15 cellular contexts compared by ENCODE assay signal in the genomic region with DNA sequence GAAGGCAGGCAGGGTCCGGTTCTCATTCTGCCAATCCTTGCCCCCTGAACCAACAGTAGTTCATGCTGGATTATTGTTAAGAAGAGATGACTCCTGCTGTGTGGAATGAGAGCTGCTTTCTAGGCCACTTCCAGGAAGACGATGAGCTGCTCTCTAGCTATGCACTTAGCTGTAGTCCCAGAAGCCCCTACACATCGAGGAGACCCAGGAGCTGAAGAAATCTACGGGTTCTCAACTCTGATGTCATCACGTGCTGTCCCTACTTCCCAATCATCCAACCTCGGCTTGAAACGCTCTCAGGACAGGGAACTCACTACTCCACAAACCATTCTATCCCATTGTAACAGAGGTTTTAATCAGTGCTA. TPM values are rescaled to one million over a fixed set of nuclear protein-coding genes. Genes with fewer than 3 reads are reported as not detected.
DNase-seq lines count a peak whose midpoint lies in the region; ATAC-seq, FAIRE-seq and TF ChIP-seq lines count a peak whose summit lies in the region.
"Had no signal": no experiment of that assay in that cellular context is flagged by ENCODE, and none has a peak within 500 bp of the region (broad histone marks: within the 10 kb centered on the region; RNA-seq: fewer than 3 reads in every experiment).

No MANE protein-coding gene starts in this region.

- peak overlapping the region; percentile 10; the same call in 1 of the 2 replicates for H3K9ac ChIP-seq in HepG2 (ENCODE audit: insufficient read depth, low read depth, low read length)
- no peak overlapping the region for H3K9ac ChIP-seq in H1 (replicated peaks in 1 of 4; ENCODE audit: extremely low read depth in 1 of 4, low read depth in 3 of 4, low read length in 3 of 4)

- H2BK20ac ChIP-seq in H1 (ENCODE audit: low read length) = no peak overlapping the region

- TF ChIP-seq POLR2A in HepG2 (IDR thresholded peaks at IDR 0.05; ENCODE audit: insufficient read depth in 1 of 2, low read depth in 2 of 2, low read length in 2 of 2) = no peak
- TF ChIP-seq POLR2A in right lobe of liver (IDR thresholded peaks at IDR 0.05) = no peak
- no peak for TF ChIP-seq POLR2A in H1 (IDR thresholded peaks at IDR 0.05; ENCODE audit: control extremely low read depth in 1 of 2, low read depth in 2 of 2, low read length in 2 of 2)
- no peak for TF ChIP-seq POLR2A in body of pancreas (IDR thresholded peaks at IDR 0.05)

- no peaks in the 10 kb centered on the region for H3K79me1 ChIP-seq in H1 (ENCODE audit: low read depth, low read length)

- H2AFZ ChIP-seq in HepG2 (ENCODE audit: low read length) = peak overlapping the region; percentile 29
- no peak overlapping the region for H2AFZ ChIP-seq in H1 (ENCODE audit: low read length)

- H4K20me1 ChIP-seq in HepG2 (ENCODE audit: insufficient read depth, low read length) (no peaks in the 10 kb centered on the region), H1 (replicated peaks in 1 of 2; ENCODE audit: control insufficient read depth in 1 of 2, insufficient read depth in 2 of 2, low read length in 2 of 2) (no peaks in the 10 kb centered on the region)

- H2BK5ac ChIP-seq in H1 (ENCODE audit: low read depth, low read length) = no peak overlapping the region

- peak overlapping the region in 1 of 3 experiments; percentile 27; a peak in 1 of 6 replicates for H3K4me3 ChIP-seq in HepG2 (replicated peaks in 1 of 3; ENCODE audit: insufficient read depth in 1 of 3, low read depth in 2 of 3, low read length in 3 of 3)
- no peak overlapping the region for H3K4me3 ChIP-seq in right lobe of liver
- H3K4me3 ChIP-seq in H1 (ENCODE audit: extremely low read depth in 1 of 4, insufficient read depth in 2 of 4, low read depth in 3 of 4, low read length in 4 of 4) = no peak overlapping the region
- H3K4me3 ChIP-seq in lower lobe of right lung = no peak overlapping the region
- H3K4me3 ChIP-seq in aorta (ENCODE audit: low read length in 2 of 2) = no peak overlapping the region
- H3K4me3 ChIP-seq in body of pancreas = no peak overlapping the region

- H4K5ac ChIP-seq in H1 (ENCODE audit: insufficient read length, low read depth, low read length) = no peak overlapping the region

- peak overlapping the region; percentile 61 for H3K4me2 ChIP-seq in HepG2 (ENCODE audit: low read depth, low read length)
- no peak overlapping the region for H3K4me2 ChIP-seq in H1 (ENCODE audit: insufficient read depth in 1 of 2, low read depth in 2 of 2, low read length in 2 of 2)

- H3K27ac ChIP-seq in HepG2 (ENCODE audit: extremely low read length, insufficient read depth, low read length) = peak overlapping the region; percentile 10
- no peak overlapping the region for H3K27ac ChIP-seq in right lobe of liver
- H3K27ac ChIP-seq in H1 (ENCODE audit: low read depth, low read length) = no peak overlapping the region
- peak overlapping the region; percentile 47 for H3K27ac ChIP-seq in lower lobe of right lung
- no peak overlapping the region for H3K27ac ChIP-seq in aorta (ENCODE audit: low read depth in 1 of 2, low read length in 2 of 2)
- no peak overlapping the region for H3K27ac ChIP-seq in body of pancreas

- in situ Hi-C loops in HepG2 (cut with HindIII; ENCODE audit: extremely low pct_ligation_motif_present, low pct_unique_long_range_greater_than_20kb) = no loop called here

- H3K14ac ChIP-seq in H1 (ENCODE audit: insufficient read length) = no peak overlapping the region

- H3K18ac ChIP-seq in H1 (ENCODE audit: extremely low read depth, low read length) = no peak overlapping the region

- H2BK120ac ChIP-seq in H1 (replicated peaks; ENCODE audit: low read depth, low read length) = no peak overlapping the region

- no peak for DNase-seq in HepG2 (ENCODE audit: low spot score)
- no peak for DNase-seq in right lobe of liver
- no peak for DNase-seq in H1 (ENCODE audit: low read depth in 1 of 2, low spot score in 2 of 2)
- DNase-seq in lower lobe of right lung = no peak
- DNase-seq in aorta = no peak
- DNase-seq in COLO829 (ENCODE audit: low spot score) = no peak
- no peak for DNase-seq in body of pancreas
- DNase-seq: ACHN; GF-D8; GOT3; RPMI8226; stimulated activated CD4-positive, alpha-beta T cell treated with anti-CD3 and anti-CD28 coated beads, Interleukin-4, amount 100 ng/mL, for 1 hour had no signal

- H3K23me2 ChIP-seq in H1 (ENCODE audit: low read depth, low read length) = no peaks in the 10 kb centered on the region

- no peak overlapping the region for H4K91ac ChIP-seq in H1 (replicated peaks; ENCODE audit: insufficient read length, low read length)

- intact Hi-C loops in HepG2 (cut with micrococcal nuclease; ENCODE audit: unreplicated experiment) = no loop called here
- intact Hi-C loops in right lobe of liver (cut with DNase I) = no loop called here
- intact Hi-C loops in lower lobe of right lung (cut with DNase I) = no loop called here
- intact Hi-C loops in aorta (cut with DNase I) = no loop called here
- intact Hi-C loops in body of pancreas (cut with DNase I) = no loop called here

- FAIRE-seq in HepG2 (lab: Jason Lieb, UNC) (no peak), H1 (lab: Jason Lieb, UNC) (no peak)
- FAIRE-seq: endometrium, islet of Langerhans had no signal

- H2BK15ac ChIP-seq in H1 (ENCODE audit: low read length) = no peak overlapping the region

- TF ChIP-seq EP300 in HepG2 (IDR thresholded peaks at IDR 0.05; ENCODE audit: low read depth in 2 of 2, low read length in 2 of 2) (no peak; a peak in 1 of 4 replicates), HepG2 (CRISPR knock-in tag; IDR thresholded peaks at IDR 0.05; ENCODE audit: borderline replicate concordance) (no peak), H1 (IDR thresholded peaks at IDR 0.05; ENCODE audit: borderline replicate concordance in 1 of 2, low read depth in 2 of 2, low read length in 2 of 2) (no peak)

- POLR2A ChIA-PET in HepG2 (lab: Yijun Ruan, JAX) (interaction anchor here (1.0 to 2.9 kb wide), 7 partner anchors 12 to 135 kb away, joined by 3 to 7 read pairs (median 3); a partner anchor contains a TSS), H1 (lab: Charles Lee; ENCODE audit: partially characterized antibody) (interaction anchor here (1.0 to 1.2 kb wide), 2 partner anchors 8 to 29 kb away, joined by 4 to 7 read pairs; a partner anchor contains a TSS)

- peak overlapping the region; percentile 5; the same call in 1 of the 2 replicates for H2BK12ac ChIP-seq in H1 (ENCODE audit: low read depth, low read length)

- CTCF ChIA-PET in HepG2 (lab: Yijun Ruan, JAX; ENCODE audit: low intra/inter-chr PET ratio, low total read pairs) = no interaction called here
- CTCF ChIA-PET in H1 (lab: Charles Lee; ENCODE audit: partially characterized antibody) = interaction anchor here (0.6 to 3.4 kb wide), 12 partner anchors 8 to 796 kb away, joined by 3 to 9 read pairs (median 4); a partner anchor contains a TSS

- H3K4me1 ChIP-seq in HepG2 (ENCODE audit: insufficient read depth, low read length) (peaks cover 61% of the 10 kb centered on the region), right lobe of liver (peaks cover 0 to 11% (median 0%) of the 10 kb centered on the region in 4 donors), H1 (replicated peaks in 1 of 4; ENCODE audit: control insufficient read depth in 3 of 4, insufficient read depth in 4 of 4, low read length in 3 of 4) (peaks cover 0 to 7% (median 3%) of the 10 kb centered on the region in 4 experiments; a peak in 5 of 7 replicates), lower lobe of right lung (peaks cover 16% of the 10 kb centered on the region), aorta (ENCODE audit: control insufficient read depth in 1 of 2, insufficient read depth in 2 of 2, low read length in 2 of 2) (no peaks in the 10 kb centered on the region), body of pancreas (no peaks in the 10 kb centered on the region)

- H3K9me3 ChIP-seq in HepG2 (ENCODE audit: low read length) (no peaks in the 10 kb centered on the region), right lobe of liver (no peaks in the 10 kb centered on the region), H1 (ENCODE audit: insufficient read depth in 2 of 2, low read depth in 1 of 2, low read length in 1 of 2) (no peaks in the 10 kb centered on the region), lower lobe of right lung (no peaks in the 10 kb centered on the region), aorta (ENCODE audit: control insufficient read depth, low read length) (no peaks in the 10 kb centered on the region), body of pancreas (no peaks in the 10 kb centered on the region)

- H3K79me2 ChIP-seq in HepG2 (ENCODE audit: insufficient read depth, low read length) = no peaks in the 10 kb centered on the region
- H3K79me2 ChIP-seq in H1 (ENCODE audit: control insufficient read depth in 1 of 2, insufficient read depth in 2 of 2, low read length in 2 of 2) = no peaks in the 10 kb centered on the region

- peak; percentile 21; the same call in 1 of the 2 replicates for TF ChIP-seq CTCF in HepG2 (CRISPR knock-in tag; IDR thresholded peaks at IDR 0.05)
- no peak for TF ChIP-seq CTCF in right lobe of liver (IDR thresholded peaks at IDR 0.05)
- no peak for TF ChIP-seq CTCF in H1 (IDR thresholded peaks at IDR 0.05; ENCODE audit: control extremely low read depth in 1 of 3, insufficient read depth in 1 of 3, low read depth in 1 of 3, low read length in 3 of 3)
- no peak for TF ChIP-seq CTCF in lower lobe of right lung (IDR thresholded peaks at IDR 0.05)
- TF ChIP-seq CTCF in body of pancreas (IDR thresholded peaks at IDR 0.05) = no peak

- no peak overlapping the region for H4K8ac ChIP-seq in H1 (ENCODE audit: extremely low read depth, insufficient read depth, low read length)

- WGBS in HepG2 (ENCODE audit: low lambda C conversion rate) = 54% methylated on average over 7 of the region's 7 CpGs
- 86% methylated on average over 5 of the region's 7 CpGs for WGBS in right lobe of liver (ENCODE audit: insufficient coverage, low coverage, low lambda C conversion rate, missing lambda C conversion rate)
- WGBS in H1 (ENCODE audit: extremely low coverage in 1 of 2, insufficient coverage in 1 of 2, insufficient read length in 1 of 2, insufficient replicate concordance in 2 of 2, low coverage in 1 of 2, low lambda C conversion rate in 2 of 2, missing lambda C conversion rate in 1 of 2), 2 experiments = 89% methylated on average over 7 of the region's 7 CpGs; no CpG with 5 or more reads in 1 of the 2 experiments
- WGBS in aorta, 2 donors = 73 to 74% methylated on average over 7 of the region's 7 CpGs
- 63 to 72% methylated on average over 7 of the region's 7 CpGs for WGBS in body of pancreas, 2 donors

- TF ChIP-seq RAD21 in HepG2 (CRISPR knock-in tag; IDR thresholded peaks at IDR 0.05) = no peak
- no peak for TF ChIP-seq RAD21 in H1 (IDR thresholded peaks at IDR 0.05 in 1 of 2, conservative IDR thresholded peaks at IDR 0.05 in 1 of 2; ENCODE audit: low read depth in 2 of 2, low read length in 2 of 2)

- H3K56ac ChIP-seq in H1 (replicated peaks; ENCODE audit: insufficient read length, low read depth, low read length) = no peak overlapping the region

- BruUV-seq in HepG2 (replicated peaks; lab: Mats Ljungman, UMichigan) = no TSS peak

- no peaks in the 10 kb centered on the region for H3K36me3 ChIP-seq in HepG2 (replicated peaks in 1 of 2; ENCODE audit: control insufficient read depth in 1 of 2, insufficient read depth in 2 of 2, low read length in 2 of 2)
- H3K36me3 ChIP-seq in right lobe of liver = no peaks in the 10 kb centered on the region
- H3K36me3 ChIP-seq in H1 (ENCODE audit: control insufficient read depth in 2 of 4, insufficient read depth in 4 of 4, low read length in 3 of 4) = no peaks in the 10 kb centered on the region; a peak in 1 of 8 replicates
- H3K36me3 ChIP-seq in lower lobe of right lung = no peaks in the 10 kb centered on the region
- H3K36me3 ChIP-seq in aorta (ENCODE audit: control insufficient read depth in 1 of 2, insufficient read depth in 2 of 2, low read length in 1 of 2) = no peaks in the 10 kb centered on the region
- no peaks in the 10 kb centered on the region for H3K36me3 ChIP-seq in body of pancreas (replicated peaks in 1 of 2; ENCODE audit: insufficient read depth in 1 of 2, low read depth in 2 of 2)

- H2AK5ac ChIP-seq in H1 (ENCODE audit: low read depth, low read length) = no peak overlapping the region

- H3K27me3 ChIP-seq in HepG2 (ENCODE audit: control insufficient read depth in 1 of 2, insufficient read depth in 2 of 2, low read length in 2 of 2) (peaks cover 0 to 8% of the 10 kb centered on the region in 2 experiments; a peak in 1 of 5 replicates), right lobe of liver (no peaks in the 10 kb centered on the region), H1 (replicated peaks in 1 of 4; ENCODE audit: control insufficient read depth in 3 of 4, extremely low read depth in 1 of 4, insufficient read depth in 3 of 4, low read length in 3 of 4) (no peaks in the 10 kb centered on the region), lower lobe of right lung (ENCODE audit: low read depth) (no peaks in the 10 kb centered on the region), aorta (ENCODE audit: control insufficient read depth in 1 of 2, insufficient read depth in 2 of 2, low read length in 1 of 2) (no peaks in the 10 kb centered on the region), body of pancreas (no peaks in the 10 kb centered on the region)

- ATAC-seq in HepG2 (peak; percentile 17), right lobe of liver (no peak), lower lobe of right lung (peak; percentile 74 to 88), aorta (ENCODE audit: low FRiP score) (peak; percentile 46), HG02981 (IDR thresholded peaks at IDR 0.05; ENCODE audit: unreplicated experiment) (no peak), body of pancreas (no peak)

- H3K4ac ChIP-seq in H1 (replicated peaks; ENCODE audit: insufficient read length, low read depth, low read length) = no peak overlapping the region

- H3K23ac ChIP-seq in H1 (ENCODE audit: insufficient read length) = no peak overlapping the region

RNA-seq across cellular contexts. Expression of a gene that starts 29.0 kb away (rescaled TPM):
- total RNA-seq in HepG2 (2016; rRNA removed; fragmentation: Illumina TruSeq; extraction: Trizol) = 13.4 and 24.6 TPM in 2 replicates
- 9.2 and 9.9 TPM in 2 replicates for total RNA-seq in HepG2 (2016; cell fraction: cytosol; rRNA removed; fragmentation: Illumina TruSeq; extraction: Trizol; ENCODE audit: low read depth)
- 11.7 and 21.4 TPM in 2 replicates for total RNA-seq in HepG2 (2016; cell fraction: insoluble cytoplasmic fraction; rRNA removed; fragmentation: Illumina TruSeq; extraction: Trizol)
- total RNA-seq in HepG2 (2016; cell fraction: membrane; rRNA removed; fragmentation: Illumina TruSeq; extraction: Trizol) = 11.9 and 13.5 TPM in 2 replicates
- total RNA-seq in HepG2 (2016; cell fraction: nucleus; rRNA removed; fragmentation: Illumina TruSeq; extraction: Trizol) = 17.1 and 22.3 TPM in 2 replicates
- 84.4 and 91.2 TPM in 2 replicates for polyA plus RNA-seq in HepG2 (2011; rRNA removed)
- 59.1 and 63.8 TPM in 2 replicates for polyA plus RNA-seq in HepG2 (2011; cell fraction: cytosol; rRNA removed)
- polyA plus RNA-seq in HepG2 (2011; cell fraction: nucleus; rRNA removed) = 25.3 and 26.7 TPM in 2 replicates
- 79.6 and 88.1 TPM in 2 replicates for polyA plus RNA-seq in HepG2 (2012)
- polyA plus RNA-seq in HepG2 (2016; cell fraction: cytosol; fragmentation: Illumina TruSeq; extraction: Trizol; ENCODE audit: low read depth) = 25.1 and 29.9 TPM in 2 replicates
- polyA plus RNA-seq in HepG2 (2016; cell fraction: insoluble cytoplasmic fraction; fragmentation: Illumina TruSeq; extraction: Trizol; ENCODE audit: low read depth) = 19.9 and 21.5 TPM in 2 replicates
- 20.0 and 21.7 TPM in 2 replicates for polyA plus RNA-seq in HepG2 (2016; cell fraction: membrane; fragmentation: Illumina TruSeq; extraction: Trizol; ENCODE audit: low read depth)
- 44.6 and 45.3 TPM in 2 replicates for polyA plus RNA-seq in HepG2 (2016; cell fraction: nucleus; fragmentation: Illumina TruSeq; extraction: Trizol; ENCODE audit: insufficient read depth, low read depth)
- polyA minus RNA-seq in HepG2 (2011; rRNA and poly(A)+ RNA removed; ENCODE audit: low replicate concordance) = 185 and 354 TPM in 2 replicates
- 33.1 and 45.3 TPM in 2 replicates for polyA minus RNA-seq in HepG2 (2011; cell fraction: cytosol; rRNA and poly(A)+ RNA removed)
- 34.7 and 36.2 TPM in 2 replicates for polyA minus RNA-seq in HepG2 (2011; cell fraction: nucleus; rRNA and poly(A)+ RNA removed)
- total RNA-seq in right lobe of liver = 10 to 100 TPM; 38.5 to 95.6 (median 58.4) TPM
- 21.8 and 22.6 TPM in 2 replicates for total RNA-seq in H1 (2021; fragmentation: NEBNext Ultra II Directional; extraction: Animal tissue kit (Norgen Biotek cat#: 25700))
- polyA plus RNA-seq in H1 (2011; rRNA removed) = 13.5 and 23.3 TPM in 2 replicates
- polyA plus RNA-seq in H1 (2011; cell fraction: cytosol; rRNA removed) = 8.8 TPM
- 17.4 TPM for polyA plus RNA-seq in H1 (2011; cell fraction: nucleus; rRNA removed)
- polyA plus RNA-seq in H1 (2012, experiment 1 of 2) = 18.9 to 24.7 TPM (median 22.2 TPM) in 4 replicates
- 13.7 TPM for polyA plus RNA-seq in H1 (2012, experiment 2 of 2)
- 22.0 TPM for polyA plus RNA-seq in H1 (2013, experiment 1 of 2)
- 23.3 TPM for polyA plus RNA-seq in H1 (2013, experiment 2 of 2)
- polyA minus RNA-seq in H1 (2011; rRNA and poly(A)+ RNA removed) = 36.1 and 42.7 TPM in 2 replicates
- 13.1 TPM for polyA minus RNA-seq in H1 (2011; cell fraction: cytosol; rRNA and poly(A)+ RNA removed)
- 8.5 TPM for polyA minus RNA-seq in H1 (2011; cell fraction: nucleus; rRNA and poly(A)+ RNA removed)
- 518 TPM for total RNA-seq in lower lobe of right lung
- 100 to 1,000 TPM; 133 to 143 TPM for total RNA-seq in aorta
- polyA plus RNA-seq in aorta = 10 to 100 TPM; 18.9 to 52.6 TPM
- 10 to 100 TPM in 1 of 2 donors, 1 to 10 TPM in 1; 8.6 to 17.9 TPM for total RNA-seq in body of pancreas

Comparison
In these comparisons a context has a peak if more than half of its experiments do, and no peak if none do; other contexts are left out.
1. ATAC-seq: peak in HepG2 (single experiment), lower lobe of right lung (2 of 2) and aorta (single experiment); none in right lobe of liver (0 of 4), HG02981 (single experiment) and body of pancreas (single experiment).
2. H3K27ac ChIP-seq: peak in HepG2 (single experiment) and lower lobe of right lung (single experiment); none in right lobe of liver (0 of 3), H1 (single experiment), aorta (0 of 2) and body of pancreas (0 of 4).